Comparison of ENCODE assay signal across 10 cellular contexts in the genomic region with DNA sequence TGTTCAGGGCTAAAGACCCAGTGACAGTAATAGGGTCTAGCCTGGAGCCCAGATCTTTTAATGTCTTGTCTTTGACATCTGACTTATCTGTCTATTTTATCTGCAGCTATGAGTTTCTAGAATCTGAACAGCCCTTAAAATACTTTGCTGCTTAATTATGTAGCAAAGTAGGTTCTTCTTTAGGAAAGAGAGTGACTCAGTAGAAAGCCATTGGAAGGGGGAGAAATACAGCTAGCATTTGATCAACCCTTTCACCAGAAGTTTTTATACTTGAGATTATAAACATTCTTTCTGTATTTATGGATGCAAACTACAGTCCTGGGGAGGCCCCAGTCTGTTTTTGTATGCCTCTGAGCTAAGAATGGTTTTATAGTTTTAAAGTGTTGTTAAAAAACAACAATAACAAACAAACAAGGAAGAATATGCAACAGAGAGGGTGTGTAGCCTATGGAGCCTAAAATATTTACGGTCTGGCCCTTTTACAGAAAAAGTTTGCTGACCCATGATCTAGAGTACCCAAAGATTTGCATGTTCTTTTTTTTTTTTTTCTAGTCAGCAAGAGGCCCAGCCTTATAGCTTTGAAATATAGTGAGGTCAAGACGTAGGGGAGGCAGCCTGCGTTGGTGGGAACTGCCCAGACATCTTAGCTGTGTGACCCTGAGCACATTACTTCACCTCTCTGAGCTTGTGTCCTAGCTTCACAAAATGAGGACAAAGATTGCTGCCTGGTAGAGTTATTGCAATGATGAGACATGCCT. TPM values are rescaled to one million over a fixed set of nuclear protein-coding genes. Genes with fewer than 3 reads are reported as not detected.
DNase-seq lines count a peak whose midpoint lies in the region; ATAC-seq and TF ChIP-seq lines count a peak whose summit lies in the region.
"Had no signal": no experiment of that assay in that cellular context is flagged by ENCODE, and none has a peak within 500 bp of the region (broad histone marks: within the 10 kb centered on the region; RNA-seq: fewer than 3 reads in every experiment).

No MANE protein-coding gene starts in this region.

- TF ChIP-seq POLR2A in esophagus squamous epithelium (IDR thresholded peaks at IDR 0.05) (no peak), ovary (IDR thresholded peaks at IDR 0.05) (no peak)

- H3K36me3 ChIP-seq in esophagus squamous epithelium (no peaks in the 10 kb centered on the region), ovary (no peaks in the 10 kb centered on the region)

- H3K4me3 ChIP-seq in right cardiac atrium (ENCODE audit: low read length) (no peak overlapping the region), esophagus squamous epithelium (no peak overlapping the region), ovary (no peak overlapping the region)

- no peak for TF ChIP-seq EP300 in ovary (IDR thresholded peaks at IDR 0.05)

- intact Hi-C loops in right cardiac atrium (cut with DNase I) (loop anchor here in 1 of 4 donors (5.0 kb wide), 1 partner anchor 95 kb away; a partner anchor contains a TSS), Right ventricle myocardium superior (cut with DNase I) (no loop called here), esophagus squamous epithelium (cut with DNase I) (no loop called here), ovary (cut with DNase I) (loop anchor here in 2 of 4 donors (5.0 kb wide), 2 partner anchors 40 to 90 kb away; no protein-coding TSS in a partner anchor), left colon (cut with DNase I, micrococcal nuclease) (no loop called here)

- peak overlapping the region; percentile 81 for H3K27ac ChIP-seq in right cardiac atrium (ENCODE audit: low read length)
- H3K27ac ChIP-seq in esophagus squamous epithelium, result peak overlapping the region; percentile 93 to 98 (median 94)
- peak overlapping the region; percentile 60 to 81 for H3K27ac ChIP-seq in ovary

- H3K27me3 ChIP-seq in right cardiac atrium (ENCODE audit: control insufficient read depth, insufficient read depth) (no peaks in the 10 kb centered on the region), esophagus squamous epithelium (no peaks in the 10 kb centered on the region), ovary (no peaks in the 10 kb centered on the region)

- TF ChIP-seq CTCF in esophagus squamous epithelium (IDR thresholded peaks at IDR 0.05) (no peak), ovary (IDR thresholded peaks at IDR 0.05) (no peak)

- H3K9me3 ChIP-seq in right cardiac atrium (ENCODE audit: control insufficient read depth, low read length) (no peaks in the 10 kb centered on the region), esophagus squamous epithelium (no peaks in the 10 kb centered on the region), ovary (no peaks in the 10 kb centered on the region)

- WGBS in right cardiac atrium, result 60% methylated on average over 3 of the region's 3 CpGs
- WGBS in esophagus squamous epithelium, 2 donors, result 49 to 62% methylated on average over 3 of the region's 3 CpGs
- 12 to 18% (median 16%) methylated on average over 3 of the region's 3 CpGs for WGBS in ovary, 3 donors

- no peak for DNase-seq in right cardiac atrium
- DNase-seq in Right ventricle myocardium superior, result no peak
- no peak for DNase-seq in esophagus squamous epithelium (lab: John Stamatoyannopoulos, UW)
- DNase-seq in ovary, result no peak
- no peak for DNase-seq in RPMI8226
- no peak for DNase-seq in left colon
- no peak for DNase-seq in Ammon's horn (ENCODE audit: low spot score)
- DNase-seq in stimulated activated naive CD4-positive, alpha-beta T cell treated with Interleukin-2 at 50 U/mL for 16 hours (lab: John Stamatoyannopoulos, UW), result no peak
- DNase-seq: cerebellar nuclear complex, NCI-H510A had no signal

- ATAC-seq in right cardiac atrium (no peak), Right ventricle myocardium superior (ENCODE audit: poor library complexity) (no peak), left colon (no peak)

- peaks cover 35% of the 10 kb centered on the region for H3K4me1 ChIP-seq in right cardiac atrium (ENCODE audit: control insufficient read depth, insufficient read depth, low read length)
- H3K4me1 ChIP-seq in esophagus squamous epithelium, result peaks cover 53 to 100% (median 77%) of the 10 kb centered on the region in 3 donors
- H3K4me1 ChIP-seq in ovary (ENCODE audit: insufficient read depth), result peaks cover 40% of the 10 kb centered on the region

RNA-seq across cellular contexts. Expression of a gene that starts 9.7 kb away (rescaled TPM):
- total RNA-seq in right cardiac atrium, result 1,000 to 10,000 TPM in 3 of 4 donors, 100 to 1,000 TPM in 1; 949 to 1,838 (median 1,489) TPM
- 1,813 TPM for polyA plus RNA-seq in right cardiac atrium
- 837 TPM for total RNA-seq in Right ventricle myocardium superior
- total RNA-seq in esophagus squamous epithelium, result 1,000 to 10,000 TPM in 2 of 4 donors, 100 to 1,000 TPM in 2; 287 to 1,151 (median 926) TPM
- total RNA-seq in ovary, result 100 to 1,000 TPM; 188 to 706 (median 295) TPM
- polyA plus RNA-seq in ovary, result 100 to 1,000 TPM; 370 to 406 TPM
- 100 to 1,000 TPM; 404 to 854 TPM for total RNA-seq in left colon
